24 cellular contexts compared by ENCODE assay signal in the genomic region with DNA sequence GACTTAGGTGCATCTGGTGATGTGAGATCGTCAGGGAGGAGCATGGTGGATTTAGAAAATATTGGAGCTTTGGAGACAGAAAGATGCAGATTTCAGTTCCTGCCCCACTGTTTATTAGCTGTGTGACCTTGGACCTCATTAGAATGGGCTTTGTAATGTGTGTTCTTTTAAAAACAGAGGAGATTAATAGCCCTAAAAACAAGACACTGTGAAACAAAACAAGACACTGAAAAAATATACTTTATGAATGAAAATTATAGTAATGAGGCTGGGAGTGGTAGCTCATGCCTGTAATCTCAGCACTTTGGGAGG.
"Had no signal": no experiment of that assay in that cellular context is flagged by ENCODE, and none has a peak within 500 bp of the region (broad histone marks: within the 10 kb centered on the region; RNA-seq: fewer than 3 reads in every experiment).

No MANE protein-coding gene starts in this region.

- H3K36me3 ChIP-seq: breast epithelium, ovary, uterus had no signal

- DNase-seq: activated CD4-positive, alpha-beta T cell treated with anti-CD3 and anti-CD28 coated beads for 1 hour; activated gamma-delta T cell treated with Interleukin-2 at 50 U/mL for 16 hours; activated naive CD4-positive, alpha-beta T cell treated with anti-CD3 and anti-CD28 coated beads, Interleukin-2, amount 50 U/mL, for 16 hours; central memory CD4-positive, alpha-beta T cell; effector CD4-positive, alpha-beta T cell; esophagus squamous epithelium; left lung; lower lobe of right lung; T-helper 17 cell had no signal

- H3K4me3 Mint-ChIP-seq: activated CD4-positive, alpha-beta memory T cell treated with anti-CD3 and anti-CD28 coated beads, Interleukin-2, amount 10 ng/mL, durations not matched to agents 7 days and 5 days; activated CD4-positive, alpha-beta T cell treated with anti-CD3 and anti-CD28 coated beads, Interleukin-2, amount 10 ng/mL, durations not matched to agents 7 days and 5 days; activated T-cell treated with anti-CD3 and anti-CD28 coated beads, Interleukin-2, amount 50 U/mL, for 24 hours; activated T-helper 17 cell treated with anti-CD3 and anti-CD28 coated beads, Interleukin-2, amount 50 U/mL, for 72 hours; nephron; stimulated activated effector memory CD8-positive, alpha-beta T cell treated with anti-CD3 and anti-CD28 coated beads, Interleukin-12 subunit alpha, Interleukin-12 subunit beta, amount 100 ng/mL, for 72 hours; stimulated activated naive CD8-positive, alpha-beta T cell treated with anti-CD3 and anti-CD28 coated beads, Interleukin-15, Interleukin-2, amounts not matched to agents 100 ng/mL and 50 ng/mL, for 24 hours; T-helper 17 cell; type B pancreatic cell had no signal

- H3K4me3 ChIP-seq: breast epithelium, esophagus squamous epithelium, left lung, lower lobe of right lung, ovary, sigmoid colon, uterus had no signal

- ATAC-seq: T-helper 17 cell had no signal

- H3K4me1 Mint-ChIP-seq: activated CD4-positive, alpha-beta memory T cell treated with anti-CD3 and anti-CD28 coated beads, Interleukin-2, amount 10 ng/mL, durations not matched to agents 7 days and 5 days; activated CD4-positive, alpha-beta T cell treated with anti-CD3 and anti-CD28 coated beads, Interleukin-2, amount 10 ng/mL, durations not matched to agents 7 days and 5 days; activated T-helper 17 cell treated with anti-CD3 and anti-CD28 coated beads, Interleukin-2, amount 50 U/mL, for 72 hours; nephron; stimulated activated effector memory CD8-positive, alpha-beta T cell treated with anti-CD3 and anti-CD28 coated beads, Interleukin-12 subunit alpha, Interleukin-12 subunit beta, amount 100 ng/mL, for 72 hours; T-helper 17 cell had no signal

- H3K27ac Mint-ChIP-seq: activated CD4-positive, alpha-beta memory T cell treated with anti-CD3 and anti-CD28 coated beads, Interleukin-2, amount 10 ng/mL, durations not matched to agents 7 days and 5 days; activated CD4-positive, alpha-beta T cell treated with anti-CD3 and anti-CD28 coated beads, Interleukin-2, amount 10 ng/mL, durations not matched to agents 7 days and 5 days; activated T-cell treated with anti-CD3 and anti-CD28 coated beads, Interleukin-2, amount 50 U/mL, for 24 hours; activated T-helper 17 cell treated with anti-CD3 and anti-CD28 coated beads, Interleukin-2, amount 50 U/mL, for 72 hours; nephron; progenitor cell of endocrine pancreas; stimulated activated effector memory CD8-positive, alpha-beta T cell treated with anti-CD3 and anti-CD28 coated beads, Interleukin-12 subunit alpha, Interleukin-12 subunit beta, amount 100 ng/mL, for 72 hours; stimulated activated naive CD8-positive, alpha-beta T cell treated with anti-CD3 and anti-CD28 coated beads, Interleukin-15, Interleukin-2, amounts not matched to agents 100 ng/mL and 50 ng/mL, for 24 hours; T-helper 17 cell; type B pancreatic cell had no signal

- H3K27me3 ChIP-seq: breast epithelium, esophagus squamous epithelium, left lung, ovary, sigmoid colon, uterus had no signal

- FAIRE-seq: small intestine had no signal

- H3K27me3 Mint-ChIP-seq: activated CD4-positive, alpha-beta memory T cell treated with anti-CD3 and anti-CD28 coated beads, Interleukin-2, amount 10 ng/mL, durations not matched to agents 7 days and 5 days; activated CD4-positive, alpha-beta T cell treated with anti-CD3 and anti-CD28 coated beads, Interleukin-2, amount 10 ng/mL, durations not matched to agents 7 days and 5 days; activated T-cell treated with anti-CD3 and anti-CD28 coated beads, Interleukin-2, amount 50 U/mL, for 24 hours; activated T-helper 17 cell treated with anti-CD3 and anti-CD28 coated beads, Interleukin-2, amount 50 U/mL, for 72 hours; progenitor cell of endocrine pancreas; stimulated activated naive CD8-positive, alpha-beta T cell treated with anti-CD3 and anti-CD28 coated beads, Interleukin-15, Interleukin-2, amounts not matched to agents 100 ng/mL and 50 ng/mL, for 24 hours; T-helper 17 cell; type B pancreatic cell had no signal

- H3K36me3 Mint-ChIP-seq: stimulated activated effector memory CD8-positive, alpha-beta T cell treated with anti-CD3 and anti-CD28 coated beads, Interleukin-12 subunit alpha, Interleukin-12 subunit beta, amount 100 ng/mL, for 72 hours had no signal

- H3K9me3 Mint-ChIP-seq: activated CD4-positive, alpha-beta memory T cell treated with anti-CD3 and anti-CD28 coated beads, Interleukin-2, amount 10 ng/mL, durations not matched to agents 7 days and 5 days; activated CD4-positive, alpha-beta T cell treated with anti-CD3 and anti-CD28 coated beads, Interleukin-2, amount 10 ng/mL, durations not matched to agents 7 days and 5 days; activated T-cell treated with anti-CD3 and anti-CD28 coated beads, Interleukin-2, amount 50 U/mL, for 24 hours; activated T-helper 17 cell treated with anti-CD3 and anti-CD28 coated beads, Interleukin-2, amount 50 U/mL, for 72 hours; nephron; stimulated activated effector memory CD8-positive, alpha-beta T cell treated with anti-CD3 and anti-CD28 coated beads, Interleukin-12 subunit alpha, Interleukin-12 subunit beta, amount 100 ng/mL, for 72 hours; type B pancreatic cell had no signal

- H3K27ac ChIP-seq: breast epithelium, epithelial cell of prostate, esophagus squamous epithelium, left lung, lower lobe of right lung, ovary, sigmoid colon, uterus had no signal

- H3K9me3 ChIP-seq: breast epithelium, esophagus squamous epithelium, left lung, lower lobe of right lung, ovary, sigmoid colon, uterus had no signal

- H3K4me1 ChIP-seq: breast epithelium, esophagus squamous epithelium, left lung, lower lobe of right lung, sigmoid colon, uterus had no signal
